ENCODE assay signal across 8 cellular contexts in the genomic region with DNA sequence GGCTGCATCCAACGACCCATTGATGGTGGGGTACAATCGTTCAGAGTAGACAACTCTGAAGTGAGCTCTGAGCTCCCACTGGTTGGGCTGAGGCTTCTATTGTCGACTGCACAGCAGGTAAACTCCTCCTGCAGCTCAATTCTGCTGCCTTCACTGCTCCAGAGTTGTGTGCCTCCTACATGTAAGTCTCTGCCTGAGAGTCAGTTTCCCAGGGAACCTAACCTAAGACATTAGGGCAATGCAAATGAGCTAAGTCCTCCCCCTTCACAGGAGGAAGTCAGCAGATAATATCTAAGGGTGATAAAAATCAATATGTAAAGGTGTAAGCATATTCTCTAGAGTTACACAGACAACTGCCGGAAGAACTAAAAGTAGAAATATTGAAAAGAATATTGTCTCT. TPM values are rescaled to one million over a fixed set of nuclear protein-coding genes. Genes with fewer than 3 reads are reported as not detected.
A peak's percentile ranks its signal among the peaks of the same experiment; 100 is the strongest.
DNase-seq lines count a peak whose midpoint lies in the region; ATAC-seq and TF ChIP-seq lines count a peak whose summit lies in the region.

No MANE protein-coding gene starts in this region.

- H3K9ac ChIP-seq in colonic mucosa (ENCODE audit: low read depth in 2 of 2, low read length in 2 of 2) = no peak overlapping the region

- H3K36me3 Mint-ChIP-seq in Calu3 (ENCODE audit: insufficient read depth, unreplicated experiment) = no peaks in the 10 kb centered on the region

- TF ChIP-seq CTCF in colonic mucosa (IDR thresholded peaks at IDR 0.05) (no peak), Calu3 (IDR thresholded peaks at IDR 0.05; ENCODE audit: unreplicated experiment) (no peak), upper lobe of right lung (IDR thresholded peaks at IDR 0.05) (no peak), heart right ventricle (IDR thresholded peaks at IDR 0.05) (no peak)

- intact Hi-C loops in colonic mucosa (cut with DNase I) (no loop called here), Calu3 (cut with micrococcal nuclease; ENCODE audit: unreplicated experiment) (no loop called here), upper lobe of right lung (cut with DNase I) (no loop called here), heart right ventricle (cut with DNase I) (no loop called here)

- H3K4me1 ChIP-seq in colonic mucosa = no peaks in the 10 kb centered on the region
- no peaks in the 10 kb centered on the region for H3K4me1 ChIP-seq in upper lobe of right lung
- H3K4me1 ChIP-seq in heart right ventricle = peaks cover 0 to 25% (median 9%) of the 10 kb centered on the region in 9 donors

- no peak for DNase-seq in colonic mucosa
- DNase-seq in amygdala (lab: John Stamatoyannopoulos, UW) = no peak
- DNase-seq in Calu3 = no peak
- DNase-seq in upper lobe of right lung = no peak
- no peak for DNase-seq in heart right ventricle

- ATAC-seq in GM18517 (IDR thresholded peaks at IDR 0.05; ENCODE audit: unreplicated experiment) (peak; percentile 49), GM21381 (IDR thresholded peaks at IDR 0.05; ENCODE audit: unreplicated experiment) (peak; percentile 66), HG03342 (IDR thresholded peaks at IDR 0.05; ENCODE audit: unreplicated experiment) (peak; percentile 54), upper lobe of right lung (no peak), heart right ventricle (no peak)

- H3K9me3 ChIP-seq in colonic mucosa (no peaks in the 10 kb centered on the region), upper lobe of right lung (no peaks in the 10 kb centered on the region), heart right ventricle (no peaks in the 10 kb centered on the region)

- H3K4me3 ChIP-seq in colonic mucosa (no peak overlapping the region), upper lobe of right lung (no peak overlapping the region), heart right ventricle (no peak overlapping the region)

- peak overlapping the region; percentile 7 for H3K27ac ChIP-seq in colonic mucosa
- H3K27ac ChIP-seq in upper lobe of right lung = no peak overlapping the region
- no peak overlapping the region for H3K27ac ChIP-seq in heart right ventricle

- H3K36me3 ChIP-seq in colonic mucosa (no peaks in the 10 kb centered on the region), upper lobe of right lung (no peaks in the 10 kb centered on the region), heart right ventricle (no peaks in the 10 kb centered on the region)

- H3K4me3 Mint-ChIP-seq in Calu3 (ENCODE audit: low read depth, unreplicated experiment) = no peak overlapping the region

- no peaks in the 10 kb centered on the region for H3K27me3 Mint-ChIP-seq in Calu3 (ENCODE audit: unreplicated experiment)

- CTCF ChIA-PET in Calu3 (lab: Charles Lee) = interaction anchor here (0.5 to 1.1 kb wide), 3 partner anchors 115 to 314 kb away, joined by 3 to 4 read pairs (median 3); partner anchors contain the start of gene PSME4

- no peaks in the 10 kb centered on the region for H3K4me1 Mint-ChIP-seq in Calu3 (ENCODE audit: low read depth, unreplicated experiment)

- BruUV-seq in Calu3 (replicated peaks; lab: Mats Ljungman, UMichigan) = no TSS peak

- no peaks in the 10 kb centered on the region for H3K9me3 Mint-ChIP-seq in Calu3 (ENCODE audit: low read depth, unreplicated experiment)

- 70 to 72% methylated on average over 4 of the region's 4 CpGs for WGBS in heart right ventricle, 2 donors

- no peak overlapping the region for H3K27ac Mint-ChIP-seq in Calu3 (ENCODE audit: unreplicated experiment)

- H3K27me3 ChIP-seq in colonic mucosa (no peaks in the 10 kb centered on the region), upper lobe of right lung (no peaks in the 10 kb centered on the region), heart right ventricle (no peaks in the 10 kb centered on the region)

RNA-seq across cellular contexts. Expression of gene ACYP2, which starts 22.5 kb away (rescaled TPM):
- 10 to 100 TPM; 13.6 to 14.1 TPM for total RNA-seq in colonic mucosa
- total RNA-seq in Calu3 (2022) = 10.5 and 10.9 TPM in 2 replicates
- 14.0 TPM for total RNA-seq in upper lobe of right lung
- total RNA-seq in heart right ventricle = 10 to 100 TPM; 48.6 to 87.1 (median 78.1) TPM
- polyA plus RNA-seq in heart right ventricle = 10 to 100 TPM; 45.7 to 56.5 TPM

Comparison
In these comparisons a context has a peak if more than half of its experiments do, and no peak if none do; other contexts are left out.
1. ATAC-seq: peak in GM18517 (single experiment), GM21381 (single experiment) and HG03342 (single experiment); none in upper lobe of right lung (single experiment) and heart right ventricle (0 of 8).